In the genomic region with DNA sequence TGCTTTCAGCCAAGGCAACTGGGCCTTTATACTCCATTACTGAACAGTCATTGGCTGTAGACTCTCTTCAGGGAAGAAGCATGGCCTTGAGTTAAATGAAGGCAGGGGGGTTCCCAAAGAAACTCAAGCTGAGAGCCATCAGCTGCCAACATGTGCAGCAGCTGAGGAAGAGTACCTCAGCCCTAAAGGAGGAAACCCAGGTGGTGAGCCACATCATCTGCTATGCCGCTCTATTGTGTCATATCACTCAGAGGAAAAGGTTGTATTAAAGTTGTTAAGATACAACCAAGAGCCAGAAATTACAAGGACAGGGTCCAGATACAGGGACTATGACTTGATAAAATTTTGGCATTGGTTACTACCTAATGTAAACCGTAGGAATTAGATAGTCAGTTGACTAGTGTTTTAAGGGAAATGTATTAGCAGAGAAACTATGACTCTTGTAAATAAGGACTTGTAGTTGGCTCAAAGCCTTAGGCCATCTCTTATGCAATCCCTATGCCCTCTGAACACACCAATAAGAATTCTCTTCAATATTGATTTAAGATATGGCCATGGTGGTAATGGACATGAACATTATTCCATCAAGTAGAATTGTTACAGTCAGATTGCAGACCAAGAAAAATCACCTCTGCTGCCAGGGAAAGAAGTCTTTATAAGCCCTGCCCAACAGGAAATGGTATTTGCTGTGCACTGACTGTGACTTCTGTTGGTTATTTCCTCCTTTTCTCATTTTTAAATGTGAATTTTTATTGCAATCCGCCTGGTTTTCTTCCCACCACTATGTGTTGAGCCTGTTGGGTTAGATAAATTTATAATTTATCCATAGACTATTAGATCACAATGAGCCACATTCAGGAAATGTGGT, we compare ENCODE assay signal across 1 cellular context.
TF ChIP-seq lines count a peak whose summit lies in the region.

No MANE protein-coding gene starts in this region.

TF ChIP-seq in IMR-90, 13 proteins besides CTCF, POLR2A, EP300 and RAD21:
- TF ChIP-seq CEBPB (IDR thresholded peaks at IDR 0.05; ENCODE audit: low read depth, low read length) (peak; percentile 26; the same call in 1 of the 2 replicates), BHLHE40 (IDR thresholded peaks at IDR 0.05; ENCODE audit: low read depth, low read length) (no peak)
- TF ChIP-seq, protein P1, sequence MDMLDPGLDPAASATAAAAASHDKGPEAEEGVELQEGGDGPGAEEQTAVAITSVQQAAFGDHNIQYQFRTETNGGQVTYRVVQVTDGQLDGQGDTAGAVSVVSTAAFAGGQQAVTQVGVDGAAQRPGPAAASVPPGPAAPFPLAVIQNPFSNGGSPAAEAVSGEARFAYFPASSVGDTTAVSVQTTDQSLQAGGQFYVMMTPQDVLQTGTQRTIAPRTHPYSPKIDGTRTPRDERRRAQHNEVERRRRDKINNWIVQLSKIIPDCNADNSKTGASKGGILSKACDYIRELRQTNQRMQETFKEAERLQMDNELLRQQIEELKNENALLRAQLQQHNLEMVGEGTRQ (IDR thresholded peaks at IDR 0.05; ENCODE audit: low read depth, low read length), result no peak
